In the genomic region with DNA sequence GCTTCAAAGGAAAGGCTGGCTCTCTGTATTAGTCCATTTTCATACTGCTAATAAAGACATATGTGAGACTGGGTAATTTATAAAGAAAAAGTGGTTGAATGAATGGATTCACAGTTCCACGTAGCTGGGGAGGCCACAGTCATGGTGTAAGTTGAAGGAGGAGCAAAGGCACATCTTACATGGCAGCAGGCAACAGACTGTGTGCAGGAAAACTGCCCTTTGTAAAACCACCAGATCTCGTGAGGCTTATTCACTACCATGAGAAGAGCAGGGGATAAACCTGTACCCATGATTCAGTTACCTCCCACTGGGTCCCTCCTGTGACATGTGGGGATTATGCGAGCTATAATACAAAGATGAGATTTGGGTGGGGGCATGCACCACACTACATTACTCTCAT, we compare ENCODE assay signal across 28 cellular contexts.
"Had no signal": no experiment of that assay in that cellular context is flagged by ENCODE, and none has a peak within 500 bp of the region (broad histone marks: within the 10 kb centered on the region; RNA-seq: fewer than 3 reads in every experiment).

No MANE protein-coding gene starts in this region.

- H3K27ac Mint-ChIP-seq: dendritic cell treated with granulocyte-macrophage colony-stimulating factor and Interleukin-4, amounts not matched to agents 40 ng/mL and 50 ng/mL, for 4 days; effector memory CD8-positive, alpha-beta T cell; endodermal cell had no signal

- H3K4me2 ChIP-seq: hepatocyte had no signal

- H3K27me3 ChIP-seq: colonic mucosa, dorsolateral prefrontal cortex, esophagus muscularis mucosa, esophagus squamous epithelium, foreskin keratinocyte, gastrocnemius medialis, gastroesophageal sphincter, heart left ventricle, heart right ventricle, hepatocyte had no signal

- H3K9me3 ChIP-seq: colonic mucosa, esophagus squamous epithelium, gastrocnemius medialis had no signal

- H3K4me3 ChIP-seq: colonic mucosa, coronary artery, dorsolateral prefrontal cortex, esophagus muscularis mucosa, esophagus squamous epithelium, gastrocnemius medialis, gastroesophageal sphincter, heart left ventricle, heart right ventricle, hepatocyte had no signal

- FAIRE-seq: colon, endometrium, frontal cortex had no signal

- H3K4me1 ChIP-seq: colonic mucosa, esophagus muscularis mucosa, esophagus squamous epithelium, foreskin keratinocyte, gastrocnemius medialis, gastroesophageal sphincter, heart left ventricle, heart right ventricle had no signal

- ATAC-seq: effector memory CD8-positive, alpha-beta T cell; esophagus mucosa; foreskin keratinocyte; gastrocnemius medialis; gastroesophageal sphincter; heart left ventricle; heart right ventricle had no signal

- H3K36me3 ChIP-seq: colonic mucosa, esophagus muscularis mucosa, esophagus squamous epithelium, gastrocnemius medialis, gastroesophageal sphincter, heart left ventricle, heart right ventricle had no signal

- H3K4me1 Mint-ChIP-seq: endodermal cell had no signal

- H2AFZ ChIP-seq: hepatocyte had no signal

- H3K4me3 Mint-ChIP-seq: dendritic cell treated with granulocyte-macrophage colony-stimulating factor and Interleukin-4, amounts not matched to agents 40 ng/mL and 50 ng/mL, for 4 days; effector memory CD8-positive, alpha-beta T cell; endodermal cell had no signal

- DNase-seq: colonic mucosa; cortex of kidney; dermis blood vessel endothelial cell; dorsolateral prefrontal cortex; effector CD4-positive, alpha-beta T cell; effector CD8-positive, alpha-beta T cell; effector memory CD4-positive, alpha-beta T cell; effector memory CD8-positive, alpha-beta T cell; endodermal cell; erythroblast; esophagus squamous epithelium; foreskin keratinocyte; foreskin melanocyte; gastrocnemius medialis; glutamatergic neuron; head of caudate nucleus; heart left ventricle; heart right ventricle had no signal

- H3K27ac ChIP-seq: colonic mucosa, coronary artery, dorsolateral prefrontal cortex, epithelial cell of prostate, esophagus muscularis mucosa, esophagus squamous epithelium, foreskin keratinocyte, gastrocnemius medialis, gastroesophageal sphincter, heart left ventricle, heart right ventricle, hepatocyte had no signal

- H3K79me2 ChIP-seq: hepatocyte had no signal

- H3K27me3 Mint-ChIP-seq: dendritic cell treated with granulocyte-macrophage colony-stimulating factor and Interleukin-4, amounts not matched to agents 40 ng/mL and 50 ng/mL, for 4 days; effector memory CD8-positive, alpha-beta T cell had no signal
